ENCODE assay signal across 31 cellular contexts in genomic region chr18:59303006-59303405, GRCh38. TPM values are rescaled to one million over a fixed set of nuclear protein-coding genes. Genes with fewer than 3 reads are reported as not detected.
"Had no signal": no experiment of that assay in that cellular context is flagged by ENCODE, and none has a peak within 500 bp of the region (broad histone marks: within the 10 kb centered on the region; RNA-seq: fewer than 3 reads in every experiment).

No MANE protein-coding gene starts in this region.

- ATAC-seq: esophagus mucosa; foreskin keratinocyte; gastroesophageal sphincter; heart left ventricle; left lobe of liver; natural killer cell; pancreas; right lobe of liver; stimulated activated naive CD8-positive, alpha-beta T cell treated with anti-CD3 and anti-CD28 coated beads, Interleukin-15, amount 100 ng/mL, for 72 hours; upper lobe of right lung had no signal

- H3K36me3 ChIP-seq: gastroesophageal sphincter, heart left ventricle, pancreas, right lobe of liver, suprapubic skin, transverse colon, upper lobe of right lung, uterus had no signal

- H3K4me1 ChIP-seq: pancreas, right lobe of liver, upper lobe of right lung, uterus had no signal

- H3K79me2 ChIP-seq: hepatocyte had no signal

- H3K9me3 ChIP-seq: gastroesophageal sphincter, heart left ventricle, pancreas, right lobe of liver, suprapubic skin, transverse colon, upper lobe of right lung, uterus had no signal

- H3K4me2 ChIP-seq: hepatocyte, smooth muscle cell had no signal

- H3K27ac ChIP-seq: epithelial cell of prostate, foreskin keratinocyte, gastroesophageal sphincter, heart left ventricle, hepatocyte, pancreas, right lobe of liver, suprapubic skin, transverse colon, upper lobe of right lung, uterus had no signal

- DNase-seq: effector CD8-positive, alpha-beta T cell; endodermal cell; foreskin keratinocyte; heart left ventricle; kidney; natural killer cell; occipital lobe; pancreas; right lobe of liver; stimulated activated CD4-positive, alpha-beta T cell treated with anti-CD3 and anti-CD28 coated beads, Interleukin-12 subunit alpha, Interleukin-12 subunit beta, amount 100 ng/mL, for 4 hours; stimulated activated CD4-positive, alpha-beta T cell treated with anti-CD3 and anti-CD28 coated beads, Interleukin-1b, Interleukin-23, amount 100 ng/mL, for 48 hours; stimulated activated CD4-positive, alpha-beta T cell treated with anti-CD3 and anti-CD28 coated beads, Interleukin-4, amount 100 ng/mL, for 1 hour; stimulated activated CD8-positive, alpha-beta memory T cell treated with anti-CD3 and anti-CD28 coated beads, Interleukin-4, amount 100 ng/mL, for 48 hours; stimulated activated naive CD4-positive, alpha-beta T cell; stimulated activated naive CD8-positive, alpha-beta T cell treated with anti-CD3 and anti-CD28 coated beads, Interleukin-15, amount 100 ng/mL, for 72 hours; transverse colon; upper lobe of right lung; uterus had no signal

- H3K27me3 ChIP-seq: right lobe of liver, uterus had no signal

- H3K4me3 ChIP-seq: gastroesophageal sphincter, heart left ventricle, hepatocyte, lung, pancreas, right lobe of liver, smooth muscle cell, suprapubic skin, transverse colon, upper lobe of right lung, uterus had no signal

- H2AFZ ChIP-seq: hepatocyte had no signal

RNA-seq across cellular contexts. Expression of gene CPLX4, which starts 15.4 kb away (rescaled TPM):
- total RNA-seq: endodermal cell, esophagus mucosa, fibroblast of lung, foreskin keratinocyte, gastroesophageal sphincter, heart left ventricle, hepatocyte, kidney, left lobe of liver, liver, lung, natural killer cell, occipital lobe, posterior vena cava, pulmonary artery endothelial cell, smooth muscle cell, suprapubic skin, transverse colon, upper lobe of right lung, uterus had no signal

RNA-seq across cellular contexts. Expression of gene RAX, which starts 29.8 kb away (rescaled TPM):
- total RNA-seq: esophagus mucosa, fibroblast of lung, foreskin keratinocyte, gastroesophageal sphincter, heart left ventricle, hepatocyte, kidney, left lobe of liver, liver, lung, mononuclear cell, natural killer cell, occipital lobe, pancreas, posterior vena cava, pulmonary artery endothelial cell, right lobe of liver, smooth muscle cell, transverse colon, upper lobe of right lung, uterus had no signal
